ENCODE assay signal across 8 cellular contexts in the genomic region with DNA sequence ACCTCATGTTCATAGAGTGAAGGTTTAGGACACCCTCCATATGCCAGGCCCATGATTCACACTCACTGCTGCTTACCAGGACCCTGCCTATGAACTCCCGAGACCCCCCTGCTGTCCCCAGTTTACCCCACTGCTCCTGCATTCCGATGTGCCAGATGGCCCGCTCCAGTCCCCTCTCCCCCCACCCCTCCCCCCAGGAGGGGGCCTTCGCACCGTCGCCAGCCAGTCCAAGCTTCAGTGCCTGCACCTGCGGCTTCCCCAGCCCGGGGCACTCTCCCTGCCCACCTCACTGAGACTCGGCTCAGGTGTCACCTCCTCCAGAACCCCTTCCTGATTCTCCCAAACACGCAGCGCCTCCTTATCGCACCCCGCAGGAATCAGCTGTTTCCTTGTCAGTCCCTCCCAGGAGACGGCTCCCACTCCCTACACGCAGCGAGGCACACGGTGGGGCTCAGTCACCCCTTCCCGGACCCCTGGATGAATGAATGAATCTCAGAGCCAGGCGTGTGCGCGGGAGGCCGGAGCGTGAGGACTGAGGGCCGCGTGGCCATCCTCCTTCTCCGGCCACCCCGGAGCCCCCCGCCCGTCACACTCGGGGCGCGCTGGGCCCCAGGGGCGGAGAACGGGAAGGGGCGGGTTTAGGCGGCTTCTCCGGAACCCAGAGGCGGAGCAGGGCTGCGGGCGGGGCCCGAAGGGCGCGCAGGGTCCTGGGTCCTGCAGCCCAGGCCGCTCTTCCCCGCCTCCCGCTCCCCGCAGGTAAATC. TPM values are rescaled to one million over a fixed set of nuclear protein-coding genes. Genes with fewer than 3 reads are reported as not detected.
DNase-seq lines count a peak whose midpoint lies in the region; ATAC-seq, FAIRE-seq and TF ChIP-seq lines count a peak whose summit lies in the region.

No MANE protein-coding gene starts in this region.

- peak; percentile 40 for DNase-seq in NCI-H460 (ENCODE audit: extremely low read depth, low read depth)
- DNase-seq in activated CD4-positive, alpha-beta memory T cell treated with anti-CD3 and anti-CD28 coated beads for 36 hours, result peak; percentile 80
- peak in 1 of 2 experiments; percentile 78 for DNase-seq in H1 (ENCODE audit: low read depth in 1 of 2, low spot score in 2 of 2)
- peak in 1 of 2 experiments; percentile 68 for DNase-seq in mesothelial cell of epicardium (ENCODE audit: low spot score in 2 of 2, unreplicated experiment in 2 of 2)
- peak; percentile 80 for DNase-seq in stimulated activated naive CD8-positive, alpha-beta T cell treated with anti-CD3 and anti-CD28 coated beads, Interleukin-15, Interleukin-2, amounts not matched to agents 100 U/mL and 50 U/mL, for 24 hours
- DNase-seq in NCI-H128 (lab: John Stamatoyannopoulos, UW; ENCODE audit: unreplicated experiment), result no peak

- peaks cover 2 to 7% of the 10 kb centered on the region in 2 experiments for H4K20me1 ChIP-seq in H1 (replicated peaks in 1 of 2; ENCODE audit: control insufficient read depth in 1 of 2, insufficient read depth in 2 of 2, low read length in 2 of 2)

- TF ChIP-seq EP300 in H1 (IDR thresholded peaks at IDR 0.05; ENCODE audit: borderline replicate concordance in 1 of 2, low read depth in 2 of 2, low read length in 2 of 2), result no peak

- peak overlapping the region; percentile 33 for H3K27ac Mint-ChIP-seq in activated CD4-positive, alpha-beta memory T cell treated with anti-CD3 and anti-CD28 coated beads for 36 hours
- H3K27ac Mint-ChIP-seq in mesothelial cell of epicardium, result peak overlapping the region; percentile 86

- peak overlapping the region; percentile 80 for H2BK5ac ChIP-seq in H1 (ENCODE audit: low read depth, low read length)

- H4K91ac ChIP-seq in H1 (replicated peaks; ENCODE audit: insufficient read length, low read length), result peak overlapping the region; percentile 84

- peak overlapping the region; percentile 54 for H4K5ac ChIP-seq in H1 (ENCODE audit: insufficient read length, low read depth, low read length)

- H3K14ac ChIP-seq in H1 (ENCODE audit: insufficient read length), result no peak overlapping the region

- peaks cover 17% of the 10 kb centered on the region; the same call in 1 of the 2 replicates for H3K23me2 ChIP-seq in H1 (ENCODE audit: low read depth, low read length)

- TF ChIP-seq RAD21 in H1 (IDR thresholded peaks at IDR 0.05 in 1 of 2, conservative IDR thresholded peaks at IDR 0.05 in 1 of 2; ENCODE audit: low read depth in 2 of 2, low read length in 2 of 2), result no peak

- no peak overlapping the region for H3K56ac ChIP-seq in H1 (replicated peaks; ENCODE audit: insufficient read length, low read depth, low read length)

- CTCF ChIA-PET in activated CD4-positive, alpha-beta memory T cell treated with anti-CD3 and anti-CD28 coated beads for 36 hours (lab: Charles Lee), result no interaction called here
- CTCF ChIA-PET in H1 (lab: Charles Lee; ENCODE audit: partially characterized antibody), result interaction anchor here (0.5 to 3.7 kb wide), 3 partner anchors 20 to 42 kb away, joined by 3 to 18 read pairs (median 8); a partner anchor contains a TSS

- H3K36me3 Mint-ChIP-seq in activated CD4-positive, alpha-beta memory T cell treated with anti-CD3 and anti-CD28 coated beads for 36 hours, result no peaks in the 10 kb centered on the region
- no peaks in the 10 kb centered on the region for H3K36me3 Mint-ChIP-seq in mesothelial cell of epicardium

- TF ChIP-seq POLR2A in GM15510 (IDR thresholded peaks at IDR 0.05; ENCODE audit: borderline replicate concordance, extremely low read depth, insufficient read length) (peak; percentile 71), H1 (IDR thresholded peaks at IDR 0.05; ENCODE audit: control extremely low read depth in 1 of 2, low read depth in 2 of 2, low read length in 2 of 2) (no peak)

- peak overlapping the region; percentile 64 to 92 for H3K4me2 ChIP-seq in H1 (ENCODE audit: insufficient read depth in 1 of 2, low read depth in 2 of 2, low read length in 2 of 2)

- no peaks in the 10 kb centered on the region for H3K27me3 Mint-ChIP-seq in activated CD4-positive, alpha-beta memory T cell treated with anti-CD3 and anti-CD28 coated beads for 36 hours
- peaks cover 2% of the 10 kb centered on the region for H3K27me3 Mint-ChIP-seq in mesothelial cell of epicardium (ENCODE audit: low read depth)

- peak overlapping the region; percentile 4 to 73 (median 29); a peak in 5 of 7 replicates for H3K9ac ChIP-seq in H1 (replicated peaks in 1 of 4; ENCODE audit: extremely low read depth in 1 of 4, low read depth in 3 of 4, low read length in 3 of 4)

- WGBS in H1 (ENCODE audit: extremely low coverage in 1 of 2, insufficient coverage in 1 of 2, insufficient read length in 1 of 2, insufficient replicate concordance in 2 of 2, low coverage in 1 of 2, low lambda C conversion rate in 2 of 2, missing lambda C conversion rate in 1 of 2), 2 experiments, result 1% methylated on average over 37 of the region's 47 CpGs; no CpG with 5 or more reads in 1 of the 2 experiments

- peak overlapping the region; percentile 78 for H3K18ac ChIP-seq in H1 (ENCODE audit: extremely low read depth, low read length)

- no peak overlapping the region for H2BK20ac ChIP-seq in H1 (ENCODE audit: low read length)

- H3K36me3 ChIP-seq in H1 (ENCODE audit: control insufficient read depth in 2 of 4, insufficient read depth in 4 of 4, low read length in 3 of 4), result no peaks in the 10 kb centered on the region

- no peak overlapping the region; the same call in 1 of the 2 replicates for H3K27ac ChIP-seq in H1 (ENCODE audit: low read depth, low read length)

- no peaks in the 10 kb centered on the region; the same call in 1 of the 2 replicates for H3K79me1 ChIP-seq in H1 (ENCODE audit: low read depth, low read length)

- H3K4me1 Mint-ChIP-seq in activated CD4-positive, alpha-beta memory T cell treated with anti-CD3 and anti-CD28 coated beads for 36 hours (ENCODE audit: low read depth), result peaks cover 23% of the 10 kb centered on the region
- peaks cover 38% of the 10 kb centered on the region for H3K4me1 Mint-ChIP-seq in mesothelial cell of epicardium

- H3K9me3 ChIP-seq in H1 (ENCODE audit: insufficient read depth in 2 of 2, low read depth in 1 of 2, low read length in 1 of 2), result no peaks in the 10 kb centered on the region

- H3K4me3 Mint-ChIP-seq in activated CD4-positive, alpha-beta memory T cell treated with anti-CD3 and anti-CD28 coated beads for 36 hours, result peak overlapping the region; percentile 87
- peak overlapping the region; percentile 74 for H3K4me3 Mint-ChIP-seq in mesothelial cell of epicardium

- H3K4me3 ChIP-seq in H1 (ENCODE audit: extremely low read depth in 1 of 4, insufficient read depth in 2 of 4, low read depth in 3 of 4, low read length in 4 of 4), result peak overlapping the region; percentile 60 to 88 (median 72)

- H3K23ac ChIP-seq in H1 (ENCODE audit: insufficient read length), result no peak overlapping the region

- intact Hi-C loops in activated CD4-positive, alpha-beta memory T cell treated with anti-CD3 and anti-CD28 coated beads for 36 hours (cut with micrococcal nuclease), result loop anchor here (2.0 kb wide), 1 partner anchor 26 kb away; a partner anchor contains a TSS

- H3K27me3 ChIP-seq in H1 (replicated peaks in 1 of 4; ENCODE audit: control insufficient read depth in 3 of 4, extremely low read depth in 1 of 4, insufficient read depth in 3 of 4, low read length in 3 of 4), result peaks cover 0 to 6% (median 0%) of the 10 kb centered on the region in 4 experiments; a peak in 2 of 7 replicates

- no peak overlapping the region for H2AFZ ChIP-seq in H1 (ENCODE audit: low read length)

- peak; percentile 62 for ATAC-seq in HG02759 (IDR thresholded peaks at IDR 0.05; ENCODE audit: unreplicated experiment)
- peak; percentile 58 for ATAC-seq in stimulated activated naive CD8-positive, alpha-beta T cell treated with anti-CD3 and anti-CD28 coated beads, Interleukin-15, Interleukin-2, amounts not matched to agents 100 U/mL and 50 U/mL, for 24 hours

- H3K9me3 Mint-ChIP-seq in activated CD4-positive, alpha-beta memory T cell treated with anti-CD3 and anti-CD28 coated beads for 36 hours, result no peaks in the 10 kb centered on the region
- H3K9me3 Mint-ChIP-seq in mesothelial cell of epicardium, result no peaks in the 10 kb centered on the region

- 0 out of 2 replicates have a peak overlapping the region, but pooled peaks have one; percentile 85 for H2AK5ac ChIP-seq in H1 (ENCODE audit: low read depth, low read length)

- no peaks in the 10 kb centered on the region for H3K79me2 ChIP-seq in H1 (ENCODE audit: control insufficient read depth in 1 of 2, insufficient read depth in 2 of 2, low read length in 2 of 2)

- H3K4ac ChIP-seq in H1 (replicated peaks; ENCODE audit: insufficient read length, low read depth, low read length), result no peak overlapping the region

- TF ChIP-seq CTCF in H1 (IDR thresholded peaks at IDR 0.05; ENCODE audit: control extremely low read depth in 1 of 3, insufficient read depth in 1 of 3, low read depth in 1 of 3, low read length in 3 of 3), result no peak
- TF ChIP-seq CTCF in mesothelial cell of epicardium (IDR thresholded peaks at IDR 0.05; ENCODE audit: unreplicated experiment), result no peak

- no peak for FAIRE-seq in H1 (lab: Jason Lieb, UNC)

- peak overlapping the region; percentile 74; the same call in 1 of the 2 replicates for H4K8ac ChIP-seq in H1 (ENCODE audit: extremely low read depth, insufficient read depth, low read length)

- peak overlapping the region; percentile 92 for H2BK12ac ChIP-seq in H1 (ENCODE audit: low read depth, low read length)

- POLR2A ChIA-PET in activated CD4-positive, alpha-beta memory T cell treated with anti-CD3 and anti-CD28 coated beads for 36 hours (lab: Charles Lee), result interaction anchor here (1.2 kb wide), 1 partner anchor 34 kb away, joined by 3 read pairs; a partner anchor contains a TSS
- POLR2A ChIA-PET in H1 (lab: Charles Lee; ENCODE audit: partially characterized antibody), result interaction anchor here (0.5 to 1.6 kb wide), 7 partner anchors 10 to 1129 kb away, joined by 3 to 7 read pairs (median 5); a partner anchor contains a TSS

- H3K4me1 ChIP-seq in H1 (replicated peaks in 1 of 4; ENCODE audit: control insufficient read depth in 3 of 4, insufficient read depth in 4 of 4, low read length in 3 of 4), result peaks cover 0 to 22% (median 11%) of the 10 kb centered on the region in 4 experiments; a peak in 6 of 7 replicates

- H2BK15ac ChIP-seq in H1 (ENCODE audit: low read length), result no peak overlapping the region

- H2BK120ac ChIP-seq in H1 (replicated peaks; ENCODE audit: low read depth, low read length), result peak overlapping the region; percentile 77

RNA-seq across cellular contexts. Expression of a gene that starts 1.7 kb away (rescaled TPM):
- 76.2 and 78.8 TPM in 2 replicates for total RNA-seq in NCI-H460 (2014; rRNA removed; shearing (Covaris generic))
- 55.6 and 83.3 TPM in 2 replicates for polyA plus RNA-seq in NCI-H460 (2014; cell fraction: nucleus; rRNA removed)
- total RNA-seq in activated CD4-positive, alpha-beta memory T cell treated with anti-CD3 and anti-CD28 coated beads for 36 hours, result 10 to 100 TPM; 42.8 to 46.7 TPM
- total RNA-seq in H1 (2021; fragmentation: NEBNext Ultra II Directional; extraction: Animal tissue kit (Norgen Biotek cat#: 25700)), result 78.6 and 80.2 TPM in 2 replicates
- polyA plus RNA-seq in H1 (2011; rRNA removed), result 40.1 and 52.4 TPM in 2 replicates
- polyA plus RNA-seq in H1 (2011; cell fraction: cytosol; rRNA removed), result 44.8 TPM
- polyA plus RNA-seq in H1 (2011; cell fraction: nucleus; rRNA removed), result 101 TPM
- polyA plus RNA-seq in H1 (2012, experiment 1 of 2), result 42.7 to 57.4 TPM (median 55.0 TPM) in 4 replicates
- polyA plus RNA-seq in H1 (2012, experiment 2 of 2), result 52.1 TPM
- polyA plus RNA-seq in H1 (2013, experiment 1 of 2), result 32.7 TPM
- 31.0 TPM for polyA plus RNA-seq in H1 (2013, experiment 2 of 2)
- 116 and 124 TPM in 2 replicates for polyA minus RNA-seq in H1 (2011; rRNA and poly(A)+ RNA removed)
- polyA minus RNA-seq in H1 (2011; cell fraction: cytosol; rRNA and poly(A)+ RNA removed), result 57.5 TPM
- 44.3 TPM for polyA minus RNA-seq in H1 (2011; cell fraction: nucleus; rRNA and poly(A)+ RNA removed)
- total RNA-seq in mesothelial cell of epicardium, result 144 to 149 TPM (median 147 TPM) in 3 replicates

RNA-seq across cellular contexts. Expression of a gene that starts 25.6 kb away (rescaled TPM):
- total RNA-seq in NCI-H460 (2014; rRNA removed; shearing (Covaris generic)), result 20.0 and 35.9 TPM in 2 replicates
- 11.7 and 26.5 TPM in 2 replicates for polyA plus RNA-seq in NCI-H460 (2014; cell fraction: nucleus; rRNA removed)
- total RNA-seq in activated CD4-positive, alpha-beta memory T cell treated with anti-CD3 and anti-CD28 coated beads for 36 hours, result 10 to 100 TPM; 21.2 to 24.0 TPM
- total RNA-seq in H1 (2021; fragmentation: NEBNext Ultra II Directional; extraction: Animal tissue kit (Norgen Biotek cat#: 25700)), result 20.4 and 21.0 TPM in 2 replicates
- polyA plus RNA-seq in H1 (2011; rRNA removed), result 24.1 and 24.7 TPM in 2 replicates
- 22.7 TPM for polyA plus RNA-seq in H1 (2011; cell fraction: cytosol; rRNA removed)
- polyA plus RNA-seq in H1 (2011; cell fraction: nucleus; rRNA removed), result 35.7 TPM
- polyA plus RNA-seq in H1 (2012, experiment 1 of 2), result 14.2 to 20.5 TPM (median 18.9 TPM) in 4 replicates
- 24.7 TPM for polyA plus RNA-seq in H1 (2012, experiment 2 of 2)
- polyA plus RNA-seq in H1 (2013, experiment 1 of 2), result 13.2 TPM
- polyA plus RNA-seq in H1 (2013, experiment 2 of 2), result 12.5 TPM
- polyA minus RNA-seq in H1 (2011; rRNA and poly(A)+ RNA removed), result 24.1 and 32.5 TPM in 2 replicates
- 23.2 TPM for polyA minus RNA-seq in H1 (2011; cell fraction: cytosol; rRNA and poly(A)+ RNA removed)
- polyA minus RNA-seq in H1 (2011; cell fraction: nucleus; rRNA and poly(A)+ RNA removed), result 24.3 TPM
- 22.4 to 23.5 TPM (median 22.5 TPM) in 3 replicates for total RNA-seq in mesothelial cell of epicardium

RNA-seq across cellular contexts. Expression of a gene that starts 34.8 kb away (rescaled TPM):
- 73.2 and 74.7 TPM in 2 replicates for total RNA-seq in NCI-H460 (2014; rRNA removed; shearing (Covaris generic))
- 37.1 and 41.9 TPM in 2 replicates for polyA plus RNA-seq in NCI-H460 (2014; cell fraction: nucleus; rRNA removed)
- 10 to 100 TPM; 14.1 to 17.8 TPM for total RNA-seq in activated CD4-positive, alpha-beta memory T cell treated with anti-CD3 and anti-CD28 coated beads for 36 hours
- 51.9 and 57.1 TPM in 2 replicates for total RNA-seq in H1 (2021; fragmentation: NEBNext Ultra II Directional; extraction: Animal tissue kit (Norgen Biotek cat#: 25700))
- 25.7 and 32.8 TPM in 2 replicates for polyA plus RNA-seq in H1 (2011; rRNA removed)
- 40.4 TPM for polyA plus RNA-seq in H1 (2011; cell fraction: cytosol; rRNA removed)
- polyA plus RNA-seq in H1 (2011; cell fraction: nucleus; rRNA removed), result 10.4 TPM
- polyA plus RNA-seq in H1 (2012, experiment 1 of 2), result 30.5 to 38.1 TPM (median 34.7 TPM) in 4 replicates
- polyA plus RNA-seq in H1 (2012, experiment 2 of 2), result 4.9 TPM
- polyA plus RNA-seq in H1 (2013, experiment 1 of 2), result 27.5 TPM
- 28.4 TPM for polyA plus RNA-seq in H1 (2013, experiment 2 of 2)
- 50.9 and 59.7 TPM in 2 replicates for polyA minus RNA-seq in H1 (2011; rRNA and poly(A)+ RNA removed)
- 29.9 TPM for polyA minus RNA-seq in H1 (2011; cell fraction: cytosol; rRNA and poly(A)+ RNA removed)
- polyA minus RNA-seq in H1 (2011; cell fraction: nucleus; rRNA and poly(A)+ RNA removed), result 17.3 TPM
- 38.2 to 41.9 TPM (median 41.3 TPM) in 3 replicates for total RNA-seq in mesothelial cell of epicardium
